Comparison of ENCODE assay signal across 20 cellular contexts in the genomic region with DNA sequence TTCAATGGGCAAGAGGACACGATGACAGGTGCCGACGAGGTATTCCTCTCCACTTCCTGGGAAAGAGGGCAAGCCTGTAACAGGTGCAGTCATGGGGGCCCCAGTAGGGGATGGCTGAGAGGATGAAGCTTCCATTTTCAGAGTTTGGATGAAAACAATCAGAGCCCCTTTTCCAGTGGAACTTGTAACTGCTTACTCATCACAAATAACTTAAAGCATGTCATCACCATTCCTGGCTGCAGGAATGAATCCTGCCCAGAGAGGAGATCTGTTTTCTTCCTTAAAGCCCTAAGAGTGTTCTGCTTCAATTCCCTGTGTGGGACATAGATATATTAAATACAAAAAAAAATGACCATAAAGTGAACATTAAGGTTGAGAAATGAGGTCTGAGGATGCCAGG.
DNase-seq lines count a peak whose midpoint lies in the region; ATAC-seq, FAIRE-seq and TF ChIP-seq lines count a peak whose summit lies in the region.
"Had no signal": no experiment of that assay in that cellular context is flagged by ENCODE, and none has a peak within 500 bp of the region (broad histone marks: within the 10 kb centered on the region; RNA-seq: fewer than 3 reads in every experiment).

No MANE protein-coding gene starts in this region.

- FAIRE-seq in HepG2 (lab: Jason Lieb, UNC) (no peak), H1 (lab: Jason Lieb, UNC) (no peak)
- FAIRE-seq: D721Med, GM12878, GM19239 had no signal

- H3K36me3 ChIP-seq in HepG2 (replicated peaks in 1 of 2; ENCODE audit: control insufficient read depth in 1 of 2, insufficient read depth in 2 of 2, low read length in 2 of 2) (no peaks in the 10 kb centered on the region), right lobe of liver (no peaks in the 10 kb centered on the region), H1 (ENCODE audit: control insufficient read depth in 2 of 4, insufficient read depth in 4 of 4, low read length in 3 of 4) (peaks cover 0 to 17% (median 2%) of the 10 kb centered on the region in 4 experiments; a peak in 4 of 8 replicates)
- H3K36me3 ChIP-seq: BE2C; BLaER1 treated with 17β-estradiol and CSF1 and Interleukin-3, amounts not matched to agents 10 nM and 100 nM; HAP-1 had no signal

- no peak overlapping the region for H3T11ph ChIP-seq in H9 (ENCODE audit: low read length)

- TF ChIP-seq RAD21 in HepG2 (CRISPR knock-in tag; IDR thresholded peaks at IDR 0.05) (no peak), H1 (IDR thresholded peaks at IDR 0.05 in 1 of 2, conservative IDR thresholded peaks at IDR 0.05 in 1 of 2; ENCODE audit: low read depth in 2 of 2, low read length in 2 of 2) (no peak)

- ATAC-seq in HepG2 (no peak), right lobe of liver (no peak), GM21717 (IDR thresholded peaks at IDR 0.05; ENCODE audit: unreplicated experiment) (no peak), T-cell (replicated peaks in 1 of 4) (no peak)
- ATAC-seq: GM12878 had no signal

- H2BK15ac ChIP-seq in H9 (ENCODE audit: low read depth, low read length) (no peak overlapping the region), H1 (ENCODE audit: low read length) (no peak overlapping the region)

- no peak overlapping the region for H2BK12ac ChIP-seq in H9 (ENCODE audit: insufficient read length, low read depth, low read length)
- no peak overlapping the region for H2BK12ac ChIP-seq in H1 (ENCODE audit: low read depth, low read length)

- no peak overlapping the region for H3K4me2 ChIP-seq in HepG2 (ENCODE audit: low read depth, low read length)
- H3K4me2 ChIP-seq in H9 (ENCODE audit: insufficient read depth, insufficient read length, low read length): no peak overlapping the region
- no peak overlapping the region for H3K4me2 ChIP-seq in H1 (ENCODE audit: insufficient read depth in 1 of 2, low read depth in 2 of 2, low read length in 2 of 2)
- H3K4me2 ChIP-seq: BLaER1 treated with 17β-estradiol and CSF1 and Interleukin-3, amounts not matched to agents 10 nM and 100 nM had no signal

- H2AFZ ChIP-seq in HepG2 (ENCODE audit: low read length) (no peak overlapping the region), H9 (ENCODE audit: low read length) (no peak overlapping the region), H1 (ENCODE audit: low read length) (no peak overlapping the region)

- no peaks in the 10 kb centered on the region for H3K79me2 ChIP-seq in HepG2 (ENCODE audit: insufficient read depth, low read length)
- H3K79me2 ChIP-seq in H9 (ENCODE audit: insufficient read depth, low read length): no peaks in the 10 kb centered on the region
- peaks cover 0 to 3% of the 10 kb centered on the region in 2 experiments; a peak in 1 of 4 replicates for H3K79me2 ChIP-seq in H1 (ENCODE audit: control insufficient read depth in 1 of 2, insufficient read depth in 2 of 2, low read length in 2 of 2)

- no peaks in the 10 kb centered on the region for H3K27me3 Mint-ChIP-seq in H9 (ENCODE audit: low read depth)
- no peaks in the 10 kb centered on the region for H3K27me3 Mint-ChIP-seq in T-cell
- H3K27me3 Mint-ChIP-seq: CD4-positive, alpha-beta T cell had no signal

- H3K4me1 Mint-ChIP-seq in H9 (peaks cover 18 to 35% of the 10 kb centered on the region in 2 experiments), T-cell (no peaks in the 10 kb centered on the region)
- H3K4me1 Mint-ChIP-seq: CD14-positive monocyte; CD8-positive, alpha-beta memory T cell had no signal

- H2BK5ac ChIP-seq in H9 (ENCODE audit: insufficient read length, low read length) (no peak overlapping the region), H1 (ENCODE audit: low read depth, low read length) (no peak overlapping the region)

- H3K79me1 ChIP-seq in H9 (ENCODE audit: insufficient read depth, low read depth, low read length, poor library complexity, severe bottlenecking) (no peaks in the 10 kb centered on the region), H1 (ENCODE audit: low read depth, low read length) (no peaks in the 10 kb centered on the region)

- H3K14ac ChIP-seq in H9 (ENCODE audit: insufficient read depth, low read length) (no peak overlapping the region), H1 (ENCODE audit: insufficient read length) (no peak overlapping the region)

- 39% methylated on average over 3 of the region's 3 CpGs for WGBS in HepG2 (ENCODE audit: low lambda C conversion rate)
- WGBS in right lobe of liver (ENCODE audit: insufficient coverage, low coverage, low lambda C conversion rate, missing lambda C conversion rate): no CpG with 5 or more reads among the region's 3 CpGs
- no CpG with 5 or more reads among the region's 3 CpGs for WGBS in H9 (ENCODE audit: extremely low coverage, insufficient read length, low lambda C conversion rate)
- WGBS in H1 (ENCODE audit: extremely low coverage in 1 of 2, insufficient coverage in 1 of 2, insufficient read length in 1 of 2, insufficient replicate concordance in 2 of 2, low coverage in 1 of 2, low lambda C conversion rate in 2 of 2, missing lambda C conversion rate in 1 of 2), 2 experiments: 92% methylated on average over 3 of the region's 3 CpGs; no CpG with 5 or more reads in 1 of the 2 experiments

- no peak overlapping the region for H3K27ac Mint-ChIP-seq in H9
- no peak overlapping the region for H3K27ac Mint-ChIP-seq in T-cell
- H3K27ac Mint-ChIP-seq: CD14-positive monocyte; CD4-positive, alpha-beta T cell; CD8-positive, alpha-beta memory T cell; HFFc6 had no signal

- POLR2A ChIA-PET in HepG2 (lab: Yijun Ruan, JAX): no interaction called here
- POLR2A ChIA-PET in H1 (lab: Charles Lee; ENCODE audit: partially characterized antibody): interaction anchor here (1.0 to 1.6 kb wide), 5 partner anchors 14 to 329 kb away, joined by 3 to 7 read pairs (median 3); no protein-coding TSS in a partner anchor
- POLR2A ChIA-PET in T-cell (lab: Charles Lee): interaction anchor here in 1 of 2 donors (0.7 kb wide), 1 partner anchor 1550 kb away, joined by 3 read pairs; no protein-coding TSS in a partner anchor

- in situ Hi-C loops in HepG2 (cut with HindIII; ENCODE audit: extremely low pct_ligation_motif_present, low pct_unique_long_range_greater_than_20kb): no loop called here

- H4K91ac ChIP-seq in H9 (ENCODE audit: insufficient read length, low read depth, low read length) (no peak overlapping the region), H1 (replicated peaks; ENCODE audit: insufficient read length, low read length) (no peak overlapping the region)

- TF ChIP-seq EP300 in HepG2 (IDR thresholded peaks at IDR 0.05; ENCODE audit: low read depth in 2 of 2, low read length in 2 of 2): no peak
- no peak for TF ChIP-seq EP300 in HepG2 (CRISPR knock-in tag; IDR thresholded peaks at IDR 0.05; ENCODE audit: borderline replicate concordance)
- no peak for TF ChIP-seq EP300 in H1 (IDR thresholded peaks at IDR 0.05; ENCODE audit: borderline replicate concordance in 1 of 2, low read depth in 2 of 2, low read length in 2 of 2)

- H3K56ac ChIP-seq in H9 (ENCODE audit: insufficient read length, low read depth, low read length) (no peak overlapping the region), H1 (replicated peaks; ENCODE audit: insufficient read length, low read depth, low read length) (no peak overlapping the region)

- H2BK20ac ChIP-seq in H9 (ENCODE audit: low read depth, low read length, poor library complexity, severe bottlenecking) (no peak overlapping the region), H1 (ENCODE audit: low read length) (no peak overlapping the region)

- CTCF ChIA-PET in HepG2 (lab: Yijun Ruan, JAX; ENCODE audit: low intra/inter-chr PET ratio, low total read pairs): no interaction called here
- CTCF ChIA-PET in H1 (lab: Charles Lee; ENCODE audit: partially characterized antibody): no interaction called here
- CTCF ChIA-PET in T-cell (lab: Charles Lee): no interaction called here

- H3K9me3 Mint-ChIP-seq in H9: no peaks in the 10 kb centered on the region
- peaks cover 4 to 22% (median 5%) of the 10 kb centered on the region in 3 donors for H3K9me3 Mint-ChIP-seq in T-cell
- H3K9me3 Mint-ChIP-seq: CD4-positive, alpha-beta T cell had no signal

- no peak overlapping the region for H2BK120ac ChIP-seq in H9 (ENCODE audit: low read depth, low read length, poor library complexity, severe bottlenecking)
- no peak overlapping the region for H2BK120ac ChIP-seq in H1 (replicated peaks; ENCODE audit: low read depth, low read length)

- H3K23ac ChIP-seq in H9 (ENCODE audit: insufficient read length, low read depth, low read length) (no peak overlapping the region), H1 (ENCODE audit: insufficient read length) (no peak overlapping the region)

- H3K4me3 Mint-ChIP-seq in H9 (no peak overlapping the region), T-cell (no peak overlapping the region)
- H3K4me3 Mint-ChIP-seq: CD14-positive monocyte; CD4-positive, alpha-beta T cell; CD8-positive, alpha-beta memory T cell; HFFc6 had no signal

- H4K20me1 ChIP-seq in HepG2 (ENCODE audit: insufficient read depth, low read length) (no peaks in the 10 kb centered on the region), H9 (ENCODE audit: control insufficient read depth, insufficient read depth, insufficient read length) (no peaks in the 10 kb centered on the region), H1 (replicated peaks in 1 of 2; ENCODE audit: control insufficient read depth in 1 of 2, insufficient read depth in 2 of 2, low read length in 2 of 2) (no peaks in the 10 kb centered on the region)
- H4K20me1 ChIP-seq: BLaER1 treated with 17β-estradiol and CSF1 and Interleukin-3, amounts not matched to agents 10 nM and 100 nM had no signal

- H3K18ac ChIP-seq in H9 (ENCODE audit: insufficient read length, low read depth, low read length) (no peak overlapping the region), H1 (ENCODE audit: extremely low read depth, low read length) (no peak overlapping the region; the same call in 1 of the 2 replicates)

- 0 out of 5 replicates have a peak, but pooled peaks cover 0 to 2% of the 10 kb centered on the region in 2 experiments for H3K27me3 ChIP-seq in HepG2 (ENCODE audit: control insufficient read depth in 1 of 2, insufficient read depth in 2 of 2, low read length in 2 of 2)
- H3K27me3 ChIP-seq in right lobe of liver: no peaks in the 10 kb centered on the region
- no peaks in the 10 kb centered on the region for H3K27me3 ChIP-seq in H9 (ENCODE audit: insufficient read depth, low read length)
- no peaks in the 10 kb centered on the region for H3K27me3 ChIP-seq in H1 (replicated peaks in 1 of 4; ENCODE audit: control insufficient read depth in 3 of 4, extremely low read depth in 1 of 4, insufficient read depth in 3 of 4, low read length in 3 of 4)
- H3K27me3 ChIP-seq: BE2C; BLaER1 treated with 17β-estradiol and CSF1 and Interleukin-3, amounts not matched to agents 10 nM and 100 nM had no signal

- DNase-seq in HepG2 (ENCODE audit: low spot score): no peak
- no peak for DNase-seq in right lobe of liver
- DNase-seq in H9: peak; percentile 38
- DNase-seq in H1 (ENCODE audit: low read depth in 1 of 2, low spot score in 2 of 2): no peak
- DNase-seq in T-cell: no peak
- DNase-seq: AML-193; BE2C; CD4-positive, alpha-beta T cell; CD8-positive, alpha-beta memory T cell; DMS 273 treated with DMSO at 0.1 percent for 48 hours; EL; GDM1; HFFc6 had no signal

- H3K9me3 ChIP-seq in HepG2 (ENCODE audit: low read length) (no peaks in the 10 kb centered on the region), right lobe of liver (no peaks in the 10 kb centered on the region), H9 (ENCODE audit: control insufficient read depth, low read depth, low read length) (no peaks in the 10 kb centered on the region), H1 (ENCODE audit: insufficient read depth in 2 of 2, low read depth in 1 of 2, low read length in 1 of 2) (no peaks in the 10 kb centered on the region)
- H3K9me3 ChIP-seq: BE2C; BLaER1 treated with 17β-estradiol and CSF1 and Interleukin-3, amounts not matched to agents 10 nM and 100 nM; HAP-1 had no signal

- no peak overlapping the region for H3K27ac ChIP-seq in HepG2 (ENCODE audit: extremely low read length, insufficient read depth, low read length)
- no peak overlapping the region for H3K27ac ChIP-seq in right lobe of liver
- H3K27ac ChIP-seq in H9 (ENCODE audit: insufficient read length, low read depth, low read length): no peak overlapping the region
- H3K27ac ChIP-seq in H1 (ENCODE audit: low read depth, low read length): no peak overlapping the region
- H3K27ac ChIP-seq: BLaER1 treated with 17β-estradiol and CSF1 and Interleukin-3, amounts not matched to agents 10 nM and 100 nM had no signal

- H4K5ac ChIP-seq in H9 (ENCODE audit: insufficient read length, low read depth, low read length) (no peak overlapping the region), H1 (ENCODE audit: insufficient read length, low read depth, low read length) (no peak overlapping the region)

- intact Hi-C loops in HepG2 (cut with micrococcal nuclease; ENCODE audit: unreplicated experiment): no loop called here
- intact Hi-C loops in right lobe of liver (cut with DNase I): no loop called here

- H3K4me1 ChIP-seq in HepG2 (ENCODE audit: insufficient read depth, low read length) (no peaks in the 10 kb centered on the region), right lobe of liver (no peaks in the 10 kb centered on the region), H9 (ENCODE audit: insufficient read depth, low read length) (peaks cover 4% of the 10 kb centered on the region; the same call in 1 of the 2 replicates), H1 (replicated peaks in 1 of 4; ENCODE audit: control insufficient read depth in 3 of 4, insufficient read depth in 4 of 4, low read length in 3 of 4) (no peaks in the 10 kb centered on the region)
- H3K4me1 ChIP-seq: BE2C; BLaER1 treated with 17β-estradiol and CSF1 and Interleukin-3, amounts not matched to agents 10 nM and 100 nM; HAP-1 had no signal

- no peaks in the 10 kb centered on the region; a peak in 1 of 7 replicates for H3K36me3 Mint-ChIP-seq in H9 (ENCODE audit: insufficient read depth in 1 of 3, low read depth in 3 of 3)
- H3K36me3 Mint-ChIP-seq in T-cell: no peaks in the 10 kb centered on the region
- H3K36me3 Mint-ChIP-seq: CD14-positive monocyte; CD8-positive, alpha-beta memory T cell had no signal

- H3K9ac ChIP-seq in HepG2 (ENCODE audit: insufficient read depth, low read depth, low read length) (no peak overlapping the region), H9 (ENCODE audit: extremely low read depth, insufficient read length, low read length) (no peak overlapping the region), H1 (replicated peaks in 1 of 4; ENCODE audit: extremely low read depth in 1 of 4, low read depth in 3 of 4, low read length in 3 of 4) (no peak overlapping the region)
- H3K9ac ChIP-seq: BLaER1 treated with 17β-estradiol and CSF1 and Interleukin-3, amounts not matched to agents 10 nM and 100 nM had no signal

- H3K4ac ChIP-seq in H9 (ENCODE audit: low read depth, low read length) (no peak overlapping the region), H1 (replicated peaks; ENCODE audit: insufficient read length, low read depth, low read length) (no peak overlapping the region)

- H4K8ac ChIP-seq in H9 (replicated peaks; ENCODE audit: insufficient read length, low read depth, low read length) (no peak overlapping the region), H1 (ENCODE audit: extremely low read depth, insufficient read depth, low read length) (no peak overlapping the region)

- H2AK5ac ChIP-seq in H9 (ENCODE audit: insufficient read length, low read length) (no peak overlapping the region), H1 (ENCODE audit: low read depth, low read length) (no peak overlapping the region)

- TF ChIP-seq POLR2A in HepG2 (IDR thresholded peaks at IDR 0.05; ENCODE audit: insufficient read depth in 1 of 2, low read depth in 2 of 2, low read length in 2 of 2): no peak
- TF ChIP-seq POLR2A in right lobe of liver (IDR thresholded peaks at IDR 0.05): no peak
- TF ChIP-seq POLR2A in H1 (IDR thresholded peaks at IDR 0.05; ENCODE audit: control extremely low read depth in 1 of 2, low read depth in 2 of 2, low read length in 2 of 2): peak in 1 of 2 experiments; percentile 42; a peak in 1 of 3 replicates

- TF ChIP-seq CTCF in HepG2 (CRISPR knock-in tag; IDR thresholded peaks at IDR 0.05) (no peak), right lobe of liver (IDR thresholded peaks at IDR 0.05) (no peak), H9 (conservative IDR thresholded peaks at IDR 0.05) (no peak), H1 (IDR thresholded peaks at IDR 0.05; ENCODE audit: control extremely low read depth in 1 of 3, insufficient read depth in 1 of 3, low read depth in 1 of 3, low read length in 3 of 3) (no peak)

- H3K23me2 ChIP-seq in H9 (ENCODE audit: insufficient read length, low read depth, low read length, poor library complexity, severe bottlenecking) (no peaks in the 10 kb centered on the region), H1 (ENCODE audit: low read depth, low read length) (no peaks in the 10 kb centered on the region)

- no peak overlapping the region for H3K4me3 ChIP-seq in HepG2 (replicated peaks in 1 of 3; ENCODE audit: insufficient read depth in 1 of 3, low read depth in 2 of 3, low read length in 3 of 3)
- H3K4me3 ChIP-seq in right lobe of liver: no peak overlapping the region
- no peak overlapping the region for H3K4me3 ChIP-seq in H1 (ENCODE audit: extremely low read depth in 1 of 4, insufficient read depth in 2 of 4, low read depth in 3 of 4, low read length in 4 of 4)
- H3K4me3 ChIP-seq: BLaER1 treated with 17β-estradiol and CSF1 and Interleukin-3, amounts not matched to agents 10 nM and 100 nM; GM12878; HAP-1 had no signal

- no TSS peak for BruUV-seq in HepG2 (replicated peaks; lab: Mats Ljungman, UMichigan)
